Comparison of ENCODE assay signal across 16 cellular contexts in genomic region chr1:59898927-59899326, GRCh38.
DNase-seq lines count a peak whose midpoint lies in the region; TF ChIP-seq lines count a peak whose summit lies in the region.
"Had no signal": no experiment of that assay in that cellular context is flagged by ENCODE, and none has a peak within 500 bp of the region (broad histone marks: within the 10 kb centered on the region; RNA-seq: fewer than 3 reads in every experiment).

No MANE protein-coding gene starts in this region.

- TF ChIP-seq CTCF in fibroblast of pulmonary artery (IDR thresholded peaks at IDR 0.05; ENCODE audit: low read length, missing control alignments) (no peak), retinal pigment epithelial cell (conservative IDR thresholded peaks at IDR 0.05; ENCODE audit: low read depth, low read length) (no peak)

- DNase-seq in NCI-H226, result peak; percentile 15
- DNase-seq in astrocyte of the hippocampus (ENCODE audit: low read depth, low spot score), result peak; percentile 17
- peak; percentile 33 for DNase-seq in fibroblast of pulmonary artery (ENCODE audit: low read depth)
- DNase-seq in retinal pigment epithelial cell (ENCODE audit: low read depth), result peak; percentile 27
- DNase-seq in COR-L47 (lab: John Stamatoyannopoulos, UW), result no peak
- no peak for DNase-seq in stimulated activated CD4-positive, alpha-beta T cell treated with anti-CD3 and anti-CD28 coated beads, Interleukin-2, amount 100 ng/mL, for 24 hours
- DNase-seq in KG1 (lab: John Stamatoyannopoulos, UW), result no peak
- DNase-seq: CD8-positive, alpha-beta T cell; DMS79 treated with DMSO at 0.1 percent for 48 hours; GOT3; MM.1S; NCI-H1105; NCI-H1694; NCI-H524; Right ventricle myocardium superior had no signal

- no peak overlapping the region for H3K4me3 ChIP-seq in fibroblast of pulmonary artery (replicated peaks; ENCODE audit: low read depth, low read length)
- no peak overlapping the region for H3K4me3 ChIP-seq in retinal pigment epithelial cell (ENCODE audit: low read length)
- H3K4me3 ChIP-seq: GM12878 had no signal

Comparison
In these comparisons a context has a peak if more than half of its experiments do, and no peak if none do; other contexts are left out.
1. DNase-seq: peak in NCI-H226 (single experiment), astrocyte of the hippocampus (single experiment), fibroblast of pulmonary artery (single experiment) and retinal pigment epithelial cell (single experiment); none in COR-L47 (single experiment), stimulated activated CD4-positive, alpha-beta T cell treated with anti-CD3 and anti-CD28 coated beads, Interleukin-2, amount 100 ng/mL, for 24 hours (0 of 2) and KG1 (single experiment).